ENCODE assay signal across 11 cellular contexts in genomic region chrX:118530537-118530936, GRCh38. TPM values are rescaled to one million over a fixed set of nuclear protein-coding genes. Genes with fewer than 3 reads are reported as not detected.
DNase-seq lines count a peak whose midpoint lies in the region; ATAC-seq and TF ChIP-seq lines count a peak whose summit lies in the region.
"Had no signal": no experiment of that assay in that cellular context is flagged by ENCODE, and none has a peak within 500 bp of the region (broad histone marks: within the 10 kb centered on the region; RNA-seq: fewer than 3 reads in every experiment).

No MANE protein-coding gene starts in this region.

- H3K4me3 ChIP-seq in fibroblast of mammary gland (ENCODE audit: control insufficient read depth, low read depth, low read length): no peak overlapping the region
- H3K4me3 ChIP-seq in upper lobe of right lung: no peak overlapping the region

- H3K36me3 Mint-ChIP-seq in activated naive CD4-positive, alpha-beta T cell treated with anti-CD3 and anti-CD28 coated beads for 36 hours (ENCODE audit: low read depth): peaks cover 4% of the 10 kb centered on the region
- H3K36me3 Mint-ChIP-seq in T-helper 17 cell (ENCODE audit: low read depth) (peaks cover 5% of the 10 kb centered on the region), osteocyte (ENCODE audit: unreplicated experiment) (no peaks in the 10 kb centered on the region)

- no peaks in the 10 kb centered on the region for H3K36me3 ChIP-seq in upper lobe of right lung

- peak overlapping the region; percentile 3 for H3K4me3 Mint-ChIP-seq in activated naive CD4-positive, alpha-beta T cell treated with anti-CD3 and anti-CD28 coated beads for 36 hours
- H3K4me3 Mint-ChIP-seq in T-helper 17 cell: peak overlapping the region; percentile 82
- no peak overlapping the region for H3K4me3 Mint-ChIP-seq in osteocyte (ENCODE audit: unreplicated experiment)

- peak; percentile 25 for DNase-seq in activated naive CD4-positive, alpha-beta T cell treated with anti-CD3 and anti-CD28 coated beads for 36 hours
- DNase-seq in activated naive CD4-positive, alpha-beta T cell treated with anti-CD3 and anti-CD28 coated beads, Interleukin-2, amount 50 U/mL, for 16 hours: no peak
- DNase-seq in T-helper 17 cell (no peak), fibroblast of mammary gland (ENCODE audit: low read depth) (peak; percentile 68), upper lobe of right lung (no peak), osteocyte (ENCODE audit: extremely low spot score, unreplicated experiment) (no peak), iPS-NIHi7 (ENCODE audit: extremely low spot score) (no peak)
- DNase-seq in stimulated activated naive CD4-positive, alpha-beta T cell treated with Interleukin-2 at 50 U/mL for 16 hours (lab: John Stamatoyannopoulos, UW): no peak
- DNase-seq: hypothalamus; PC-3; stimulated activated CD4-positive, alpha-beta T cell treated with anti-CD3 and anti-CD28 coated beads, Interleukin-2, amount 100 ng/mL, for 48 hours had no signal

- H3K9me3 ChIP-seq in T-helper 17 cell (ENCODE audit: control insufficient read depth, low read length, poor library complexity, severe bottlenecking) (no peaks in the 10 kb centered on the region), upper lobe of right lung (no peaks in the 10 kb centered on the region)

- peaks cover 73% of the 10 kb centered on the region for H3K4me1 Mint-ChIP-seq in activated naive CD4-positive, alpha-beta T cell treated with anti-CD3 and anti-CD28 coated beads for 36 hours (ENCODE audit: low read depth)
- H3K4me1 Mint-ChIP-seq in T-helper 17 cell (peaks cover 51% of the 10 kb centered on the region), osteocyte (ENCODE audit: unreplicated experiment) (peaks cover 41% of the 10 kb centered on the region)

- H3K27ac ChIP-seq in upper lobe of right lung: no peak overlapping the region

- no peak for ATAC-seq in T-helper 17 cell
- ATAC-seq in upper lobe of right lung: peak; percentile 61
- ATAC-seq: PC-3 had no signal

- H3K9me3 Mint-ChIP-seq in activated naive CD4-positive, alpha-beta T cell treated with anti-CD3 and anti-CD28 coated beads for 36 hours: no peaks in the 10 kb centered on the region
- H3K9me3 Mint-ChIP-seq in osteocyte (ENCODE audit: unreplicated experiment): peaks cover 3% of the 10 kb centered on the region

- intact Hi-C loops in activated naive CD4-positive, alpha-beta T cell treated with anti-CD3 and anti-CD28 coated beads for 36 hours (cut with micrococcal nuclease): loop anchor here (5.0 to 10.0 kb wide), 2 partner anchors 487 to 1154 kb away; no protein-coding TSS in a partner anchor
- intact Hi-C loops in upper lobe of right lung (cut with DNase I): no loop called here

- no peaks in the 10 kb centered on the region for H3K27me3 ChIP-seq in upper lobe of right lung

- H3K4me1 ChIP-seq in upper lobe of right lung: no peaks in the 10 kb centered on the region

- CTCF ChIA-PET in activated naive CD4-positive, alpha-beta T cell treated with anti-CD3 and anti-CD28 coated beads for 36 hours (lab: Charles Lee): interaction anchor here (0.7 to 1.8 kb wide), 4 partner anchors 9 to 32 kb away, joined by 3 to 5 read pairs (median 4); no protein-coding TSS in a partner anchor

- H3K27me3 Mint-ChIP-seq in activated naive CD4-positive, alpha-beta T cell treated with anti-CD3 and anti-CD28 coated beads for 36 hours (ENCODE audit: low read depth): no peaks in the 10 kb centered on the region
- no peaks in the 10 kb centered on the region for H3K27me3 Mint-ChIP-seq in T-helper 17 cell
- no peaks in the 10 kb centered on the region for H3K27me3 Mint-ChIP-seq in osteocyte (ENCODE audit: unreplicated experiment)

- no peak for TF ChIP-seq CTCF in fibroblast of mammary gland (conservative IDR thresholded peaks at IDR 0.05; ENCODE audit: control insufficient read depth, insufficient read depth, low read depth, low read length)
- TF ChIP-seq CTCF in upper lobe of right lung (IDR thresholded peaks at IDR 0.05): no peak
- TF ChIP-seq CTCF in osteocyte (IDR thresholded peaks at IDR 0.05): no peak

- peak overlapping the region; percentile 96 for H3K27ac Mint-ChIP-seq in activated naive CD4-positive, alpha-beta T cell treated with anti-CD3 and anti-CD28 coated beads for 36 hours
- H3K27ac Mint-ChIP-seq in T-helper 17 cell (peak overlapping the region; percentile 100), osteocyte (ENCODE audit: unreplicated experiment) (no peak overlapping the region)

RNA-seq across cellular contexts. Expression of gene DOCK11, which starts 34.9 kb away (rescaled TPM):
- total RNA-seq in activated naive CD4-positive, alpha-beta T cell treated with anti-CD3 and anti-CD28 coated beads for 36 hours: 10 to 100 TPM; 32.8 to 34.8 TPM
- total RNA-seq in T-helper 17 cell (10 to 100 TPM; 86.3 to 92.6 TPM), upper lobe of right lung (55.0 TPM), osteocyte (24.8 and 27.2 TPM in 2 replicates)

Comparison
In these comparisons a context has a peak if more than half of its experiments do, and no peak if none do; other contexts are left out.
1. DNase-seq: peak in activated naive CD4-positive, alpha-beta T cell treated with anti-CD3 and anti-CD28 coated beads for 36 hours (single experiment) and fibroblast of mammary gland (single experiment); none in activated naive CD4-positive, alpha-beta T cell treated with anti-CD3 and anti-CD28 coated beads, Interleukin-2, amount 50 U/mL, for 16 hours (single experiment), T-helper 17 cell (0 of 3), upper lobe of right lung (single experiment), osteocyte (single experiment), stimulated activated naive CD4-positive, alpha-beta T cell treated with Interleukin-2 at 50 U/mL for 16 hours (single experiment) and iPS-NIHi7 (single experiment).